In genomic region chr22:20840646-20841262, GRCh38 we compare ENCODE assay signal across 8 cellular contexts. TPM values are rescaled to one million over a fixed set of nuclear protein-coding genes. Genes with fewer than 3 reads are reported as not detected.
DNase-seq lines count a peak whose midpoint lies in the region; ATAC-seq and TF ChIP-seq lines count a peak whose summit lies in the region.
"Not testable (repeated sequence)": the region's sequence is repeated elsewhere in the genome, so short reads cannot be mapped to it uniquely, and the experiment has no call there.

No MANE protein-coding gene starts in this region.

- H3K27me3 ChIP-seq in CD4-positive, CD25-positive, alpha-beta regulatory T cell (ENCODE audit: control insufficient read depth, insufficient read depth, low read length) = not testable (repeated sequence)

- H3K9me3 ChIP-seq in CD4-positive, CD25-positive, alpha-beta regulatory T cell (ENCODE audit: control insufficient read depth in 2 of 2, low read length in 2 of 2) = not testable (repeated sequence)

- peaks cover 34 to 61% (median 49%) of the 10 kb centered on the region in 4 donors for H3K4me1 Mint-ChIP-seq in CD4-positive, CD25-positive, alpha-beta regulatory T cell
- H3K4me1 Mint-ChIP-seq in HFFc6 (ENCODE audit: low read depth) (peaks cover 26% of the 10 kb centered on the region), WTC11 (peaks cover 33% of the 10 kb centered on the region), immature natural killer cell (peaks cover 62 to 79% of the 10 kb centered on the region in 2 donors)
- peaks cover 56% of the 10 kb centered on the region for H3K4me1 Mint-ChIP-seq in activated T-cell treated with anti-CD3 and anti-CD28 coated beads, Interleukin-2, amount 50 U/mL, for 24 hours (ENCODE audit: low read depth)
- peaks cover 44% of the 10 kb centered on the region for H3K4me1 Mint-ChIP-seq in activated naive CD8-positive, alpha-beta T cell treated with anti-CD3 and anti-CD28 coated beads for 36 hours
- peaks cover 35 to 39% of the 10 kb centered on the region in 2 donors for H3K4me1 Mint-ChIP-seq in natural killer cell treated with Interleukin-12 subunit alpha and Interleukin-12 subunit beta and Interleukin-15 and Interleukin-18, amount 100 ng/mL, for 72 hours (ENCODE audit: low read depth in 2 of 2)
- H3K4me1 Mint-ChIP-seq in stimulated activated effector memory CD8-positive, alpha-beta T cell treated with anti-CD3 and anti-CD28 coated beads, Interleukin-12 subunit alpha, Interleukin-12 subunit beta, amount 100 ng/mL, for 72 hours = peaks cover 51% of the 10 kb centered on the region

- POLR2A ChIA-PET in WTC11 (lab: Charles Lee) = not testable (repeated sequence)

- H3K9me3 Mint-ChIP-seq in CD4-positive, CD25-positive, alpha-beta regulatory T cell; HFFc6; WTC11; activated T-cell treated with anti-CD3 and anti-CD28 coated beads, Interleukin-2, amount 50 U/mL, for 24 hours; activated naive CD8-positive, alpha-beta T cell treated with anti-CD3 and anti-CD28 coated beads for 36 hours; immature natural killer cell; natural killer cell treated with Interleukin-12 subunit alpha and Interleukin-12 subunit beta and Interleukin-15 and Interleukin-18, amount 100 ng/mL, for 72 hours; stimulated activated effector memory CD8-positive, alpha-beta T cell treated with anti-CD3 and anti-CD28 coated beads, Interleukin-12 subunit alpha, Interleukin-12 subunit beta, amount 100 ng/mL, for 72 hours: not testable (repeated sequence)

- H3K27me3 Mint-ChIP-seq in CD4-positive, CD25-positive, alpha-beta regulatory T cell; HFFc6 (ENCODE audit: insufficient read depth); WTC11 (ENCODE audit: low read depth); activated T-cell treated with anti-CD3 and anti-CD28 coated beads, Interleukin-2, amount 50 U/mL, for 24 hours; activated naive CD8-positive, alpha-beta T cell treated with anti-CD3 and anti-CD28 coated beads for 36 hours; immature natural killer cell (ENCODE audit: low read depth in 3 of 3); natural killer cell treated with Interleukin-12 subunit alpha and Interleukin-12 subunit beta and Interleukin-15 and Interleukin-18, amount 100 ng/mL, for 72 hours: not testable (repeated sequence)

- H3K36me3 ChIP-seq in CD4-positive, CD25-positive, alpha-beta regulatory T cell (ENCODE audit: control insufficient read depth, insufficient read depth, low read length) = not testable (repeated sequence)

- H3K4me3 ChIP-seq in CD4-positive, CD25-positive, alpha-beta regulatory T cell (ENCODE audit: low read depth, low read length) = not testable (repeated sequence)

- not testable (repeated sequence) for H3K36me3 Mint-ChIP-seq in CD4-positive, CD25-positive, alpha-beta regulatory T cell; HFFc6 (ENCODE audit: low read depth); WTC11; activated T-cell treated with anti-CD3 and anti-CD28 coated beads, Interleukin-2, amount 50 U/mL, for 24 hours (ENCODE audit: low read depth); activated naive CD8-positive, alpha-beta T cell treated with anti-CD3 and anti-CD28 coated beads for 36 hours; immature natural killer cell; natural killer cell treated with Interleukin-12 subunit alpha and Interleukin-12 subunit beta and Interleukin-15 and Interleukin-18, amount 100 ng/mL, for 72 hours; stimulated activated effector memory CD8-positive, alpha-beta T cell treated with anti-CD3 and anti-CD28 coated beads, Interleukin-12 subunit alpha, Interleukin-12 subunit beta, amount 100 ng/mL, for 72 hours

- CTCF ChIA-PET in WTC11 (lab: Charles Lee) = interaction anchor here (1.2 kb wide), 1 partner anchor 37 kb away, joined by 3 read pairs; no protein-coding TSS in a partner anchor

- DNase-seq in CD4-positive, CD25-positive, alpha-beta regulatory T cell; HFFc6; WTC11 (ENCODE audit: low spot score); activated T-cell treated with anti-CD3 and anti-CD28 coated beads, Interleukin-2, amount 50 U/mL, for 24 hours; activated naive CD8-positive, alpha-beta T cell treated with anti-CD3 and anti-CD28 coated beads for 36 hours; immature natural killer cell; natural killer cell treated with Interleukin-12 subunit alpha and Interleukin-12 subunit beta and Interleukin-15 and Interleukin-18, amount 100 ng/mL, for 72 hours (ENCODE audit: low spot score); stimulated activated effector memory CD8-positive, alpha-beta T cell treated with anti-CD3 and anti-CD28 coated beads, Interleukin-12 subunit alpha, Interleukin-12 subunit beta, amount 100 ng/mL, for 72 hours (ENCODE audit: low spot score in 2 of 2): not testable (repeated sequence)

- peak overlapping the region in 2 of 3 donors; percentile 79 to 87 for H3K27ac Mint-ChIP-seq in CD4-positive, CD25-positive, alpha-beta regulatory T cell
- H3K27ac Mint-ChIP-seq in HFFc6 (0 out of 2 replicates have a peak overlapping the region, but pooled peaks have one; percentile 10), WTC11 (peak overlapping the region; percentile 19; the same call in 1 of the 2 replicates), immature natural killer cell (peak overlapping the region in 5 of 6 donors; percentile 42 to 72 (median 70))
- peak overlapping the region; percentile 24 for H3K27ac Mint-ChIP-seq in activated T-cell treated with anti-CD3 and anti-CD28 coated beads, Interleukin-2, amount 50 U/mL, for 24 hours
- peak overlapping the region; percentile 3 for H3K27ac Mint-ChIP-seq in activated naive CD8-positive, alpha-beta T cell treated with anti-CD3 and anti-CD28 coated beads for 36 hours
- H3K27ac Mint-ChIP-seq in natural killer cell treated with Interleukin-12 subunit alpha and Interleukin-12 subunit beta and Interleukin-15 and Interleukin-18, amount 100 ng/mL, for 72 hours = peak overlapping the region; percentile 2 to 60
- H3K27ac Mint-ChIP-seq in stimulated activated effector memory CD8-positive, alpha-beta T cell treated with anti-CD3 and anti-CD28 coated beads, Interleukin-12 subunit alpha, Interleukin-12 subunit beta, amount 100 ng/mL, for 72 hours = peak overlapping the region; percentile 73

- TF ChIP-seq CTCF in HFFc6 (IDR thresholded peaks at IDR 0.05); WTC11 (IDR thresholded peaks at IDR 0.05): not testable (repeated sequence)

- not testable (repeated sequence) for H3K27ac ChIP-seq in CD4-positive, CD25-positive, alpha-beta regulatory T cell (ENCODE audit: insufficient read depth, low read length, poor library complexity, severe bottlenecking)

- not testable (repeated sequence) for ATAC-seq in CD4-positive, CD25-positive, alpha-beta regulatory T cell (ENCODE audit: low read depth in 2 of 2); natural killer cell treated with Interleukin-12 subunit alpha and Interleukin-12 subunit beta and Interleukin-15 and Interleukin-18, amount 100 ng/mL, for 72 hours; stimulated activated effector memory CD8-positive, alpha-beta T cell treated with anti-CD3 and anti-CD28 coated beads, Interleukin-12 subunit alpha, Interleukin-12 subunit beta, amount 100 ng/mL, for 72 hours
- ATAC-seq in WTC11 = peak; percentile 52

- H3K4me1 ChIP-seq in CD4-positive, CD25-positive, alpha-beta regulatory T cell (ENCODE audit: control insufficient read depth, insufficient read depth, low read length, poor library complexity, severe bottlenecking) = peaks cover 17% of the 10 kb centered on the region

- peak overlapping the region in 2 of 4 donors; percentile 7 to 54 for H3K4me3 Mint-ChIP-seq in CD4-positive, CD25-positive, alpha-beta regulatory T cell
- H3K4me3 Mint-ChIP-seq in HFFc6; WTC11; activated T-cell treated with anti-CD3 and anti-CD28 coated beads, Interleukin-2, amount 50 U/mL, for 24 hours; activated naive CD8-positive, alpha-beta T cell treated with anti-CD3 and anti-CD28 coated beads for 36 hours; immature natural killer cell; natural killer cell treated with Interleukin-12 subunit alpha and Interleukin-12 subunit beta and Interleukin-15 and Interleukin-18, amount 100 ng/mL, for 72 hours; stimulated activated effector memory CD8-positive, alpha-beta T cell treated with anti-CD3 and anti-CD28 coated beads, Interleukin-12 subunit alpha, Interleukin-12 subunit beta, amount 100 ng/mL, for 72 hours: not testable (repeated sequence)

RNA-seq across cellular contexts. Expression of gene PI4KA, which starts 17.9 kb away (rescaled TPM):
- total RNA-seq in CD4-positive, CD25-positive, alpha-beta regulatory T cell = 182 TPM
- polyA plus RNA-seq in CD4-positive, CD25-positive, alpha-beta regulatory T cell = 10 to 100 TPM; 38.9 to 47.0 (median 41.9) TPM
- 10 to 100 TPM; 51.0 to 61.3 (median 57.2) TPM for total RNA-seq in HFFc6 (2021; fragmentation: NEBNext Ultra II Directional; extraction: Animal tissue kit (Norgen Biotek cat#: 25700))
- total RNA-seq in WTC11 (2021) = 43.9 to 45.5 TPM (median 45.1 TPM) in 3 replicates
- total RNA-seq in activated naive CD8-positive, alpha-beta T cell treated with anti-CD3 and anti-CD28 coated beads for 36 hours = 10 to 100 TPM; 49.3 to 51.3 TPM
- 10 to 100 TPM; 31.5 to 80.0 (median 33.7) TPM for polyA plus RNA-seq in immature natural killer cell
- total RNA-seq in natural killer cell treated with Interleukin-12 subunit alpha and Interleukin-12 subunit beta and Interleukin-15 and Interleukin-18, amount 100 ng/mL, for 72 hours = 100 to 1,000 TPM in 1 of 2 donors, 10 to 100 TPM in 1; 88.5 to 146 TPM

RNA-seq across cellular contexts. Expression of gene SNAP29, which starts 18.1 kb away (rescaled TPM):
- 23.1 TPM for total RNA-seq in CD4-positive, CD25-positive, alpha-beta regulatory T cell
- 10 to 100 TPM; 20.1 to 34.0 (median 25.4) TPM for polyA plus RNA-seq in CD4-positive, CD25-positive, alpha-beta regulatory T cell
- total RNA-seq in HFFc6 (2021; fragmentation: NEBNext Ultra II Directional; extraction: Animal tissue kit (Norgen Biotek cat#: 25700)) = 10 to 100 TPM; 34.2 to 40.7 (median 38.0) TPM
- total RNA-seq in WTC11 (2021) = 13.3 to 14.7 TPM (median 14.0 TPM) in 3 replicates
- total RNA-seq in activated naive CD8-positive, alpha-beta T cell treated with anti-CD3 and anti-CD28 coated beads for 36 hours = 10 to 100 TPM; 21.5 to 22.1 TPM
- polyA plus RNA-seq in immature natural killer cell = 10 to 100 TPM; 25.3 to 35.8 (median 35.7) TPM
- 10 to 100 TPM; 23.2 to 29.2 TPM for total RNA-seq in natural killer cell treated with Interleukin-12 subunit alpha and Interleukin-12 subunit beta and Interleukin-15 and Interleukin-18, amount 100 ng/mL, for 72 hours

Comparison
In these comparisons a context has a peak if more than half of its experiments do, and no peak if none do; other contexts are left out.
1. H3K27ac Mint-ChIP-seq: peak in every context shown above with its lines; median percentile 83 in CD4-positive, CD25-positive, alpha-beta regulatory T cell; 73 in stimulated activated effector memory CD8-positive, alpha-beta T cell treated with anti-CD3 and anti-CD28 coated beads, Interleukin-12 subunit alpha, Interleukin-12 subunit beta, amount 100 ng/mL, for 72 hours; 70 in immature natural killer cell; 31 in natural killer cell treated with Interleukin-12 subunit alpha and Interleukin-12 subunit beta and Interleukin-15 and Interleukin-18, amount 100 ng/mL, for 72 hours; 24 in activated T-cell treated with anti-CD3 and anti-CD28 coated beads, Interleukin-2, amount 50 U/mL, for 24 hours; 19 in WTC11; 10 in HFFc6; 3 in activated naive CD8-positive, alpha-beta T cell treated with anti-CD3 and anti-CD28 coated beads for 36 hours.